ENCODE assay signal across 18 cellular contexts in genomic region chrX:7908821-7909220, GRCh38. TPM values are rescaled to one million over a fixed set of nuclear protein-coding genes. Genes with fewer than 3 reads are reported as not detected.
DNase-seq lines count a peak whose midpoint lies in the region; ATAC-seq and TF ChIP-seq lines count a peak whose summit lies in the region.
"Had no signal": no experiment of that assay in that cellular context is flagged by ENCODE, and none has a peak within 500 bp of the region (broad histone marks: within the 10 kb centered on the region; RNA-seq: fewer than 3 reads in every experiment).

No MANE protein-coding gene starts in this region.

- ATAC-seq in HG03159 (IDR thresholded peaks at IDR 0.05; ENCODE audit: unreplicated experiment): no peak
- ATAC-seq in HG03469 (IDR thresholded peaks at IDR 0.05; ENCODE audit: unreplicated experiment): no peak

- no peak for TF ChIP-seq CTCF in neural crest cell (conservative IDR thresholded peaks at IDR 0.05)

- H3K4me1 Mint-ChIP-seq in neural crest cell: peaks cover 13% of the 10 kb centered on the region
- H3K4me1 Mint-ChIP-seq: CD14-positive monocyte; CD4-positive, alpha-beta memory T cell; CD4-positive, CD25-positive, alpha-beta regulatory T cell; CD8-positive, alpha-beta memory T cell had no signal

- intact Hi-C loops in cardiac septum (cut with DNase I): no loop called here

- DNase-seq in SK-MEL-5 (ENCODE audit: low read depth, low spot score): peak; percentile 58
- DNase-seq in foreskin melanocyte: peak; percentile 67
- DNase-seq in neural crest cell (ENCODE audit: low read depth, low spot score): peak; percentile 16
- no peak for DNase-seq in cardiac septum (ENCODE audit: low spot score)
- DNase-seq: 8988T; ACHN; BE2C; C1 segment of cervical spinal cord; Caco-2; Calu3; CD4-positive, alpha-beta memory T cell; CD4-positive, CD25-positive, alpha-beta regulatory T cell; CD8-positive, alpha-beta memory T cell; DMS79 treated with DMSO at 0.1 percent for 48 hours; GF-D8 had no signal

- in situ Hi-C loops in SK-MEL-5 (cut with HindIII; ENCODE audit: low pct_unique_long_range_greater_than_20kb, low sequenced_read_pairs): no loop called here

- no peak overlapping the region for H3K4me3 Mint-ChIP-seq in neural crest cell
- H3K4me3 Mint-ChIP-seq: CD14-positive monocyte; CD4-positive, alpha-beta memory T cell; CD4-positive, CD25-positive, alpha-beta regulatory T cell; CD8-positive, alpha-beta memory T cell had no signal

- H3K9me3 Mint-ChIP-seq in neural crest cell: no peaks in the 10 kb centered on the region
- H3K9me3 Mint-ChIP-seq: CD4-positive, alpha-beta memory T cell; CD4-positive, CD25-positive, alpha-beta regulatory T cell; CD8-positive, alpha-beta memory T cell had no signal

- no peaks in the 10 kb centered on the region for H3K27me3 Mint-ChIP-seq in neural crest cell (ENCODE audit: low read depth)
- H3K27me3 Mint-ChIP-seq: CD4-positive, alpha-beta memory T cell; CD4-positive, CD25-positive, alpha-beta regulatory T cell; CD8-positive, alpha-beta memory T cell had no signal

- H3K36me3 Mint-ChIP-seq in neural crest cell (ENCODE audit: low read depth): peaks cover 10% of the 10 kb centered on the region

- H3K27ac Mint-ChIP-seq in neural crest cell (ENCODE audit: unreplicated experiment): peak overlapping the region; percentile 15
- H3K27ac Mint-ChIP-seq: CD4-positive, alpha-beta memory T cell; CD8-positive, alpha-beta memory T cell had no signal

RNA-seq across cellular contexts. Expression of gene PNPLA4, which starts 18.4 kb away (rescaled TPM):
- 23.3 and 38.6 TPM in 2 replicates for total RNA-seq in SK-MEL-5 (2014; rRNA removed; shearing (Covaris generic))
- 25.7 and 28.9 TPM in 2 replicates for polyA plus RNA-seq in SK-MEL-5 (2015; cell fraction: cytosol; rRNA removed)
- 3.9 and 7.6 TPM in 2 replicates for polyA plus RNA-seq in SK-MEL-5 (2015; cell fraction: nucleus; rRNA removed)
- total RNA-seq in neural crest cell: 13.0 and 13.6 TPM in 2 replicates
- 43.8 TPM for total RNA-seq in cardiac septum
